In the genomic region with DNA sequence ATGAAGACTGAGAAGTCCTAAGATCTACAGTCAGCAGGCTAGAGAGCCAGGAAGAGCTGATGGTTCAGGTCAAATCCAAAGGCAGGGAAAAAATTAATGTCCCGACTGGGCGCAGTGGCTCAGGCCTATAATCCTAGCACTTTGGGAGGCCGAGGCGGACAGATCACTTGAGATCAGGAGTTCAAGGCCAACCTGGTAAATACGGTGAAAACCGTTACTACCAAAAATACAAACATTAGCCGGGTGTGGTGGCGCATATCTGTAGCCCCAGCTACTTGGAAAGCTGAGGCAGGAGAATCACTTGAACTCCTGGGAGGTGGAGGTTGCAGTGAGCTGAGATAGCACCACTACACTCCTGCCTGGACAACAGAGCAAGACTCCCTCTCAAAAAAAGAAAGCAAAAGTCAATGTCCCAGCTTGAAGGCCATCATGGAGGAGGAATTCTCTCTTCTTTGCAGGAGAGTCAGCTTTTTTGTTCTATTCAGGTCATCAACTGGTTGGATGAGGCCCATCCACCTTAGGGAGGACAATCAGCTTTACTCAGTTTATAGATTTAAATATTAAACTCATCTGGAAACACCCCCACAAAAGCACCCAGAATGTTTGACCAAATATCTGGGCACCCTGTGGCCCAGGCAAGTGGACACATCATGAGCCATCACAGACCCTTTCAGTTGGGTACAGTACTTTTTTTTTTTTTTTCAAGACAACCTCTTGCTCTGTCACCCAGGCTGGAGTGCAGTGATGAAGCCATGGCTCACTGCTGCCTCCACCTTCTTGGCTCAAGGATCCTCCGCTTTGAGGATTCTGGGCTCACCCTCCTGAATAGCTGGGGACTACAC, we compare ENCODE assay signal across 3 cellular contexts.
TF ChIP-seq lines count a peak whose summit lies in the region.

No MANE protein-coding gene starts in this region.

TF ChIP-seq in GM23338, 12 proteins besides CTCF, POLR2A, EP300 and RAD21:
- no peak for TF ChIP-seq EZH2 (IDR thresholded peaks at IDR 0.05; ENCODE audit: low read depth, unreplicated experiment)
- no peak for TF ChIP-seq CREB1 (CRISPR knock-in tag; IDR thresholded peaks at IDR 0.05; ENCODE audit: low read depth)
- TF ChIP-seq REST (IDR thresholded peaks at IDR 0.05; ENCODE audit: unreplicated experiment), result no peak
- TF ChIP-seq ZNF114 (CRISPR knock-in tag; IDR thresholded peaks at IDR 0.05), result no peak
- no peak for TF ChIP-seq ZNF331 (CRISPR knock-in tag; IDR thresholded peaks at IDR 0.05; ENCODE audit: low read depth)
- TF ChIP-seq EZH2phosphoT487 (IDR thresholded peaks at IDR 0.05; ENCODE audit: unreplicated experiment), result no peak

TF ChIP-seq in HEK293, 187 proteins besides CTCF, POLR2A, EP300 and RAD21:
- peak; percentile 99 for TF ChIP-seq ZNF416 (tag by site-specific recombination; IDR thresholded peaks at IDR 0.05)
- TF ChIP-seq ZNF121 (tag by site-specific recombination; IDR thresholded peaks at IDR 0.05), result peak; percentile 30; the same call in 1 of the 2 replicates
- no peak for TF ChIP-seq ZNF670 (tag by site-specific recombination; IDR thresholded peaks at IDR 0.05; ENCODE audit: low read depth)
- TF ChIP-seq, protein P1, sequence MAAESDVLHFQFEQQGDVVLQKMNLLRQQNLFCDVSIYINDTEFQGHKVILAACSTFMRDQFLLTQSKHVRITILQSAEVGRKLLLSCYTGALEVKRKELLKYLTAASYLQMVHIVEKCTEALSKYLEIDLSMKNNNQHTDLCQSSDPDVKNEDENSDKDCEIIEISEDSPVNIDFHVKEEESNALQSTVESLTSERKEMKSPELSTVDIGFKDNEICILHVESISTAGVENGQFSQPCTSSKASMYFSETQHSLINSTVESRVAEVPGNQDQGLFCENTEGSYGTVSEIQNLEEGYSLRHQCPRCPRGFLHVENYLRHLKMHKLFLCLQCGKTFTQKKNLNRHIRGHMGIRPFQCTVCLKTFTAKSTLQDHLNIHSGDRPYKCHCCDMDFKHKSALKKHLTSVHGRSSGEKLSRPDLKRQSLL (tag by site-specific recombination; IDR thresholded peaks at IDR 0.05), result peak; percentile 61; the same call in 1 of the 2 replicates

TF ChIP-seq in K562, 482 proteins besides CTCF, POLR2A, EP300 and RAD21:
- TF ChIP-seq ZNF124 (CRISPR knock-in tag; IDR thresholded peaks at IDR 0.05) (no peak), TAL1 (IDR thresholded peaks at IDR 0.05) (no peak), ZBTB11 (CRISPR knock-in tag; IDR thresholded peaks at IDR 0.05) (no peak), TBL1XR1 (IDR thresholded peaks at IDR 0.05; ENCODE audit: low read length in 2 of 2) (no peak), ZNF408 (CRISPR knock-in tag; IDR thresholded peaks at IDR 0.05; ENCODE audit: low read depth) (no peak), RUNX1 (IDR thresholded peaks at IDR 0.05; ENCODE audit: low read depth) (no peak), BRD4 (IDR thresholded peaks at IDR 0.05) (no peak), ZNF668 (CRISPR knock-in tag; IDR thresholded peaks at IDR 0.05) (no peak), HDAC1 (IDR thresholded peaks at IDR 0.05) (no peak), ZNF165 (CRISPR knock-in tag; IDR thresholded peaks at IDR 0.05; ENCODE audit: borderline replicate concordance) (no peak), ZNF217 (CRISPR knock-in tag; IDR thresholded peaks at IDR 0.05) (no peak), CXXC5 (CRISPR knock-in tag; IDR thresholded peaks at IDR 0.05) (no peak), THAP12 (CRISPR knock-in tag; IDR thresholded peaks at IDR 0.05) (no peak)
- TF ChIP-seq, protein P2, sequence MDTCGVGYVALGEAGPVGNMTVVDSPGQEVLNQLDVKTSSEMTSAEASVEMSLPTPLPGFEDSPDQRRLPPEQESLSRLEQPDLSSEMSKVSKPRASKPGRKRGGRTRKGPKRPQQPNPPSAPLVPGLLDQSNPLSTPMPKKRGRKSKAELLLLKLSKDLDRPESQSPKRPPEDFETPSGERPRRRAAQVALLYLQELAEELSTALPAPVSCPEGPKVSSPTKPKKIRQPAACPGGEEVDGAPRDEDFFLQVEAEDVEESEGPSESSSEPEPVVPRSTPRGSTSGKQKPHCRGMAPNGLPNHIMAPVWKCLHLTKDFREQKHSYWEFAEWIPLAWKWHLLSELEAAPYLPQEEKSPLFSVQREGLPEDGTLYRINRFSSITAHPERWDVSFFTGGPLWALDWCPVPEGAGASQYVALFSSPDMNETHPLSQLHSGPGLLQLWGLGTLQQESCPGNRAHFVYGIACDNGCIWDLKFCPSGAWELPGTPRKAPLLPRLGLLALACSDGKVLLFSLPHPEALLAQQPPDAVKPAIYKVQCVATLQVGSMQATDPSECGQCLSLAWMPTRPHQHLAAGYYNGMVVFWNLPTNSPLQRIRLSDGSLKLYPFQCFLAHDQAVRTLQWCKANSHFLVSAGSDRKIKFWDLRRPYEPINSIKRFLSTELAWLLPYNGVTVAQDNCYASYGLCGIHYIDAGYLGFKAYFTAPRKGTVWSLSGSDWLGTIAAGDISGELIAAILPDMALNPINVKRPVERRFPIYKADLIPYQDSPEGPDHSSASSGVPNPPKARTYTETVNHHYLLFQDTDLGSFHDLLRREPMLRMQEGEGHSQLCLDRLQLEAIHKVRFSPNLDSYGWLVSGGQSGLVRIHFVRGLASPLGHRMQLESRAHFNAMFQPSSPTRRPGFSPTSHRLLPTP (IDR thresholded peaks at IDR 0.05; ENCODE audit: borderline replicate concordance, extremely low read depth, insufficient read length), result no peak
